ENCODE assay signal across 23 cellular contexts in genomic region chr13:103469771-103470170, GRCh38.
"Had no signal": no experiment of that assay in that cellular context is flagged by ENCODE, and none has a peak within 500 bp of the region (broad histone marks: within the 10 kb centered on the region; RNA-seq: fewer than 3 reads in every experiment).

No MANE protein-coding gene starts in this region.

- H3K9me3 ChIP-seq: colonic mucosa, esophagus squamous epithelium, gastrocnemius medialis, heart right ventricle, left lung, lower lobe of right lung, mucosa of descending colon had no signal

- H3K4me3 ChIP-seq: colonic mucosa, dorsolateral prefrontal cortex, esophagus squamous epithelium, gastrocnemius medialis, heart right ventricle, left lung, lower lobe of right lung, mucosa of descending colon had no signal

- H3K27ac ChIP-seq: colonic mucosa, dorsolateral prefrontal cortex, epithelial cell of prostate, esophagus squamous epithelium, gastrocnemius medialis, heart right ventricle, left lung, lower lobe of right lung had no signal

- DNase-seq: colonic mucosa; cortex of kidney; dermis blood vessel endothelial cell; dorsolateral prefrontal cortex; effector CD4-positive, alpha-beta T cell; effector memory CD4-positive, alpha-beta T cell; erythroblast; esophagus squamous epithelium; foreskin fibroblast; foreskin melanocyte; gastrocnemius medialis; glutamatergic neuron; head of caudate nucleus; heart right ventricle; hippocampal formation; left cardiac atrium; left lung; left ventricle myocardium superior; lower lobe of right lung; mesenchymal stem cell; mucosa of descending colon; naive B cell had no signal

- H3K36me3 ChIP-seq: colonic mucosa, esophagus squamous epithelium, gastrocnemius medialis, heart right ventricle, left lung, lower lobe of right lung had no signal

- H3K4me1 ChIP-seq: colonic mucosa, esophagus squamous epithelium, gastrocnemius medialis, heart right ventricle, left lung, lower lobe of right lung had no signal
